ENCODE assay signal across 1 cellular context in genomic region chr12:7061138-7061537, GRCh38.
TF ChIP-seq lines count a peak whose summit lies in the region.

No MANE protein-coding gene starts in this region.

TF ChIP-seq in K562, 482 proteins besides CTCF, POLR2A, EP300 and RAD21:
- TF ChIP-seq ARID4B (CRISPR knock-in tag; IDR thresholded peaks at IDR 0.05), result no peak
- TF ChIP-seq ZFP30 (CRISPR knock-in tag; IDR thresholded peaks at IDR 0.05; ENCODE audit: borderline replicate concordance), result no peak
- no peak for TF ChIP-seq NCOA2 (IDR thresholded peaks at IDR 0.05; ENCODE audit: partially characterized antibody in 2 of 2)
- TF ChIP-seq FOXK1 (CRISPR knock-in tag; IDR thresholded peaks at IDR 0.05; ENCODE audit: borderline replicate concordance), result no peak
- TF ChIP-seq GABPB1 (CRISPR knock-in tag; IDR thresholded peaks at IDR 0.05), result no peak
- TF ChIP-seq KDM2B (CRISPR knock-in tag; IDR thresholded peaks at IDR 0.05), result no peak
- no peak for TF ChIP-seq TGIF2 (CRISPR knock-in tag; IDR thresholded peaks at IDR 0.05)
- no peak for TF ChIP-seq HMGXB4 (CRISPR knock-in tag; IDR thresholded peaks at IDR 0.05)
